ENCODE assay signal across 17 cellular contexts in the genomic region with DNA sequence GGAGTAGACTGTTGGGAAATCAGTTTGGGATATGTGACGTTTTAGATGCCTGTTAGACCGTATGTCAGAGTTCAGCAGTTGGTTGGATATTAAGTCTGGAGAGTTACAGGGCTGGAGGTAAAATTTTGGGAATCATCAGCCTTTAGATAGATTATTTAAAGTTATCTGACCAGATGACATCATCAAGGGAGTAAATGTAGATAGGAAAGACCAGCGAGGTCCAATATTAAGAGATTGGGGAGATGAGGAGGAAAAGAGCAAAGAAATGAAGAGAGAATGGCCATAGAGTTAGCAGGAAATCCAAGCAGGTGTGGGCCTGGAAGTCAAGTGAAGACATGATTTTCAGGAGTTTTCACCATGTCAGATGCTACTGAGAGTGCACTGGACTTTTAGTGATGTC.
"Had no signal": no experiment of that assay in that cellular context is flagged by ENCODE, and none has a peak within 500 bp of the region (broad histone marks: within the 10 kb centered on the region; RNA-seq: fewer than 3 reads in every experiment).

No MANE protein-coding gene starts in this region.

- H3K4me3 Mint-ChIP-seq: brain; neural crest cell; T-helper 2 cell treated with Interferon-gamma antibody and Interleukin-4, amounts not matched to agents 5 μg/mL and 100 μg/mL, for 36 hours had no signal

- H3K9me3 Mint-ChIP-seq: activated T-helper 2 cell treated with anti-CD3 and anti-CD28 coated beads, Interferon-gamma antibody, Interleukin-2, Interleukin-4, amounts not matched to agents 10 μg/mL and 5 μg/mL and 100 μg/mL, durations not matched to agents 14 hours and 24 hours and 36 hours; neural crest cell; T-helper 2 cell treated with Interferon-gamma antibody and Interleukin-4, amounts not matched to agents 5 μg/mL and 100 μg/mL, for 36 hours had no signal

- DNase-seq: activated CD4-positive, alpha-beta T cell treated with anti-CD3 and anti-CD28 coated beads, Interleukin-2, amount 50 U/mL, for 1 hour; activated naive CD4-positive, alpha-beta T cell treated with anti-CD3 and anti-CD28 coated beads, Interleukin-2, amount 50 U/mL, for 16 hours; activated T-cell treated with anti-CD3 and anti-CD28 coated beads for 4 hours; cerebellar nuclear complex; dermis blood vessel endothelial cell; esophagus squamous epithelium; foreskin fibroblast; islet precursor cell; mesenchymal stem cell; ovary; thyroid gland had no signal

- H3K27me3 ChIP-seq: esophagus squamous epithelium, ovary, thyroid gland had no signal

- H3K27ac ChIP-seq: esophagus squamous epithelium, ovary, thyroid gland had no signal

- H3K9me3 ChIP-seq: esophagus squamous epithelium, ovary, thyroid gland had no signal

- H3K36me3 ChIP-seq: ovary had no signal

- ATAC-seq: left lobe of liver had no signal

- H3K36me3 Mint-ChIP-seq: brain had no signal

- H3K4me3 ChIP-seq: esophagus squamous epithelium, ovary, skin epidermis, thyroid gland had no signal

- H3K27ac Mint-ChIP-seq: activated T-helper 2 cell treated with anti-CD3 and anti-CD28 coated beads, Interferon-gamma antibody, Interleukin-2, Interleukin-4, amounts not matched to agents 10 μg/mL and 5 μg/mL and 100 μg/mL, durations not matched to agents 14 hours and 24 hours and 36 hours; brain; T-helper 2 cell treated with Interferon-gamma antibody and Interleukin-4, amounts not matched to agents 5 μg/mL and 100 μg/mL, for 36 hours had no signal
